In genomic region chr2:54613361-54613760, GRCh38 we compare ENCODE assay signal across 12 cellular contexts.
A peak's percentile ranks its signal among the peaks of the same experiment; 100 is the strongest.
DNase-seq lines count a peak whose midpoint lies in the region; ATAC-seq, FAIRE-seq and TF ChIP-seq lines count a peak whose summit lies in the region.
"Had no signal": no experiment of that assay in that cellular context is flagged by ENCODE, and none has a peak within 500 bp of the region (broad histone marks: within the 10 kb centered on the region; RNA-seq: fewer than 3 reads in every experiment).

No MANE protein-coding gene starts in this region.

- ATAC-seq in activated naive CD4-positive, alpha-beta T cell treated with anti-CD3 and anti-CD28 coated beads, Interleukin-2, amount 50 U/mL, for 72 hours: no peak
- ATAC-seq in GM12878 (no peak), left lobe of liver (no peak), GM18873 (IDR thresholded peaks at IDR 0.05; ENCODE audit: low FRiP score, unreplicated experiment) (no peak)

- in situ Hi-C loops in GM12878 (cut with MboI): no loop called here

- no peak for TF ChIP-seq EP300 in GM12878 (IDR thresholded peaks at IDR 0.05; ENCODE audit: borderline replicate concordance in 1 of 2, control insufficient read depth in 1 of 2, low read depth in 2 of 2, low read length in 2 of 2)
- TF ChIP-seq EP300 in stomach (IDR thresholded peaks at IDR 0.05): no peak

- H3K9me3 ChIP-seq in GM12878 (replicated peaks; ENCODE audit: control insufficient read depth, insufficient read depth, low read length): no peaks in the 10 kb centered on the region
- no peaks in the 10 kb centered on the region for H3K9me3 ChIP-seq in stomach
- H3K9me3 ChIP-seq: colonic mucosa had no signal

- intact Hi-C loops in GM12878 (cut with micrococcal nuclease; ENCODE audit: unreplicated experiment): no loop called here
- intact Hi-C loops in stomach (cut with DNase I; ENCODE audit: low total_unique reads): no loop called here

- H2AFZ ChIP-seq in GM12878 (ENCODE audit: control insufficient read depth, low read depth, low read length): no peak overlapping the region

- H3K4me1 ChIP-seq in GM12878 (ENCODE audit: control insufficient read depth, insufficient read depth, low read length): peaks cover 1% of the 10 kb centered on the region; the same call in 1 of the 2 replicates
- peaks cover 33 to 81% (median 67%) of the 10 kb centered on the region in 4 donors for H3K4me1 ChIP-seq in stomach

- H3K4me3 Mint-ChIP-seq in activated naive CD4-positive, alpha-beta T cell treated with anti-CD3 and anti-CD28 coated beads, Interleukin-2, amount 10 ng/mL, durations not matched to agents 7 days and 5 days: no peak overlapping the region
- H3K4me3 Mint-ChIP-seq: IgD-negative memory B cell had no signal

- H3K27me3 Mint-ChIP-seq in activated naive CD4-positive, alpha-beta T cell treated with anti-CD3 and anti-CD28 coated beads, Interleukin-2, amount 10 ng/mL, durations not matched to agents 7 days and 5 days: no peaks in the 10 kb centered on the region
- H3K27me3 Mint-ChIP-seq: IgD-negative memory B cell had no signal

- TF ChIP-seq RAD21 in GM12878 (IDR thresholded peaks at IDR 0.05; ENCODE audit: insufficient read depth, low read depth, low read length): no peak

- TF ChIP-seq CTCF in GM12878 (IDR thresholded peaks at IDR 0.05 in 2 of 3, conservative IDR thresholded peaks at IDR 0.05 in 1 of 3; ENCODE audit: control insufficient read depth in 2 of 3, extremely low read depth in 1 of 3, insufficient read depth in 1 of 3, low read depth in 3 of 3, low read length in 3 of 3) (no peak), stomach (IDR thresholded peaks at IDR 0.05) (no peak)

- no peak overlapping the region for H3K4me2 ChIP-seq in GM12878 (ENCODE audit: control insufficient read depth, insufficient read depth)

- CTCF ChIA-PET in activated naive CD4-positive, alpha-beta T cell treated with anti-CD3 and anti-CD28 coated beads, Interleukin-2, amount 10 ng/mL, durations not matched to agents 7 days and 5 days (lab: Charles Lee): interaction anchor here (1.0 kb wide), 1 partner anchor 24 kb away, joined by 3 read pairs; no protein-coding TSS in a partner anchor
- CTCF ChIA-PET in GM12878 (lab: Yijun Ruan, JAX): no interaction called here

- H3K4me3 ChIP-seq in GM12878 (no peak overlapping the region), stomach (no peak overlapping the region)
- H3K4me3 ChIP-seq: colonic mucosa had no signal

- H3K36me3 ChIP-seq in GM12878 (ENCODE audit: control insufficient read depth in 2 of 2, insufficient read depth in 2 of 2, low read length in 1 of 2) (peaks cover 14 to 34% of the 10 kb centered on the region in 2 experiments), stomach (peaks cover 5 to 51% (median 46%) of the 10 kb centered on the region in 4 donors)
- H3K36me3 ChIP-seq: colonic mucosa had no signal

- BruUV-seq in GM12878 (replicated peaks; lab: Mats Ljungman, UMichigan): no TSS peak

- peaks cover 31% of the 10 kb centered on the region for H3K4me1 Mint-ChIP-seq in activated naive CD4-positive, alpha-beta T cell treated with anti-CD3 and anti-CD28 coated beads, Interleukin-2, amount 10 ng/mL, durations not matched to agents 7 days and 5 days

- no peak overlapping the region for H3K9ac ChIP-seq in GM12878 (ENCODE audit: control insufficient read depth, insufficient read depth, low read length)

- peaks cover 9 to 25% of the 10 kb centered on the region in 2 donors for H3K36me3 Mint-ChIP-seq in activated naive CD4-positive, alpha-beta T cell treated with anti-CD3 and anti-CD28 coated beads, Interleukin-2, amount 50 U/mL, for 72 hours
- H3K36me3 Mint-ChIP-seq in activated naive CD4-positive, alpha-beta T cell treated with anti-CD3 and anti-CD28 coated beads, Interleukin-2, amount 10 ng/mL, durations not matched to agents 7 days and 5 days: peaks cover 60% of the 10 kb centered on the region

- SMC1A ChIA-PET in GM12878 (lab: Charles Lee; ENCODE audit: uncharacterized antibody, unreplicated experiment): interaction anchor here (1.3 to 1.9 kb wide), 4 partner anchors 22 to 41 kb away, joined by 3 to 7 read pairs (median 3); no protein-coding TSS in a partner anchor

- H3K9me3 Mint-ChIP-seq in activated naive CD4-positive, alpha-beta T cell treated with anti-CD3 and anti-CD28 coated beads, Interleukin-2, amount 50 U/mL, for 72 hours: peaks cover 0 to under 1% of the 10 kb centered on the region in 2 donors
- H3K9me3 Mint-ChIP-seq in activated naive CD4-positive, alpha-beta T cell treated with anti-CD3 and anti-CD28 coated beads, Interleukin-2, amount 10 ng/mL, durations not matched to agents 7 days and 5 days: no peaks in the 10 kb centered on the region
- H3K9me3 Mint-ChIP-seq: IgD-negative memory B cell had no signal

- peak overlapping the region; percentile 53 to 62 for H3K27ac Mint-ChIP-seq in activated naive CD4-positive, alpha-beta T cell treated with anti-CD3 and anti-CD28 coated beads, Interleukin-2, amount 50 U/mL, for 72 hours
- H3K27ac Mint-ChIP-seq in activated naive CD4-positive, alpha-beta T cell treated with anti-CD3 and anti-CD28 coated beads, Interleukin-2, amount 10 ng/mL, durations not matched to agents 7 days and 5 days: no peak overlapping the region

- no peak for TF ChIP-seq POLR2A in GM12878 (IDR thresholded peaks at IDR 0.05; ENCODE audit: low read depth, low read length)
- TF ChIP-seq POLR2A in stomach (IDR thresholded peaks at IDR 0.05): no peak

- H3K79me2 ChIP-seq in GM12878 (ENCODE audit: control insufficient read depth, insufficient read depth, low read length): peaks cover 55% of the 10 kb centered on the region

- POLR2A ChIA-PET in GM12878 (lab: Charles Lee): no interaction called here

- RAD21 ChIA-PET in GM12878 (lab: Charles Lee; ENCODE audit: unreplicated experiment): no interaction called here

- no peaks in the 10 kb centered on the region for H3K27me3 ChIP-seq in GM12878 (replicated peaks in 1 of 2; ENCODE audit: control insufficient read depth in 2 of 2, insufficient read depth in 2 of 2, low read length in 1 of 2)
- H3K27me3 ChIP-seq in stomach: no peaks in the 10 kb centered on the region
- H3K27me3 ChIP-seq: colonic mucosa had no signal

- no peak for FAIRE-seq in GM12878 (lab: Jason Lieb, UNC)

- no peak for DNase-seq in activated naive CD4-positive, alpha-beta T cell treated with anti-CD3 and anti-CD28 coated beads, Interleukin-2, amount 50 U/mL, for 72 hours (ENCODE audit: low spot score in 2 of 2)
- DNase-seq in activated naive CD4-positive, alpha-beta T cell treated with anti-CD3 and anti-CD28 coated beads, Interleukin-2, amount 10 ng/mL, durations not matched to agents 7 days and 5 days: no peak
- DNase-seq in GM12878 (ENCODE audit: low read depth, low spot score) (no peak), kidney glomerular epithelial cell (lab: John Stamatoyannopoulos, UW) (peak; percentile 53), stomach (no peak), left lobe of liver (ENCODE audit: low spot score) (no peak), NCI-H1092 treated with DMSO at 0.1 percent for 48 hours (lab: John Stamatoyannopoulos, UW) (no peak)
- DNase-seq: colonic mucosa, GOT3, head of caudate nucleus had no signal

- WGBS in GM12878 (ENCODE audit: insufficient coverage, insufficient replicate concordance, low lambda C conversion rate, missing lambda C conversion rate): 89% methylated on average over 2 of the region's 2 CpGs
- 39 to 55% (median 47%) methylated on average over 2 of the region's 2 CpGs for WGBS in stomach, 5 donors

- H4K20me1 ChIP-seq in GM12878 (ENCODE audit: control insufficient read depth, insufficient read depth): no peaks in the 10 kb centered on the region

- H3K27ac ChIP-seq in GM12878 (ENCODE audit: control insufficient read depth, insufficient read depth) (peak overlapping the region; percentile 5; the same call in 1 of the 2 replicates), stomach (peak overlapping the region in 4 of 5 donors; percentile 30 to 62 (median 48))
- H3K27ac ChIP-seq: colonic mucosa had no signal

TF ChIP-seq in GM12878, 131 proteins besides CTCF, POLR2A, EP300 and RAD21 (continues in another document):
- TF ChIP-seq SUPT20H (IDR thresholded peaks at IDR 0.05; ENCODE audit: borderline replicate concordance, control insufficient read depth, low read depth, low read length): no peak
- TF ChIP-seq WRNIP1 (IDR thresholded peaks at IDR 0.05; ENCODE audit: borderline replicate concordance, low read depth, low read length): no peak
- TF ChIP-seq SMARCA5 (IDR thresholded peaks at IDR 0.05): no peak
- no peak for TF ChIP-seq CUX1 (IDR thresholded peaks at IDR 0.05; ENCODE audit: insufficient replicate concordance, low read depth, low read length)
- TF ChIP-seq STAT1 (conservative IDR thresholded peaks at IDR 0.05): no peak
- TF ChIP-seq MXI1 (IDR thresholded peaks at IDR 0.05; ENCODE audit: low read depth, low read length): no peak
